Comparison of ENCODE assay signal across 10 cellular contexts in the genomic region with DNA sequence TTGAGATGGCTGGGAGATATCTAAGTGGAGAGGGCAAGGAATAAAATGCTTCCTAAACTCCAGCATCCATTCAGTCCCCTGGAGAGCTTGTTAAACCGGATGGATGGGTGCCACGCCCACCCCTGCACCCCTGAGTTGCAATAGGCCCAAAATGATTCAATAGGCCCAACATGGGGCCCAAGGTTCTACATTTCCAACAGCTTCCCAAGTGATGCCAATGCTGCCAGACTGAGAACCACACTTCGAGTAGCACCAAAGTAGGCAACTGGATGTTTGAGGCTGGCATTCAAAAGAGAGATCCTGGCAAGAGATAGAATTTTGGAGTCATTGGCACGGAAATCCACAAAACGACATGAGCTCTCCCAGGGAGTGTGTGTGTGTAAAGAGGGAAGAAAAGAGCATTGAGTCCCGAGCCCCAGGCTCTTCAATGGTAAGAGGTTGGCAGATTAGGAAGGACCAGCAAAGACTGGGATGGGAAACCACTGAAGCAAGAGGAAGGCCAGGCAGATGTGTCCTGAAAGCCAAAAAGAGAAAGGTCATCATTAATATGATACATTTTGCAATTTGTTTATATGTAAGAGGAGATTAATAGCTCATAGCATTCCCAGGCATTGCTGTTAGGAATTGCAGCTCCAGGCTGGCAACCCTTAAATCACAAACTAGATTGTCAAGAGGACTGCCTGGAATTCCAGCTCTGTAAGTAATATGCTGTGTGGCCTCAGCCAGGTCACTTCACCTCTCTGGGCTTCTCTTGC.
DNase-seq lines count a peak whose midpoint lies in the region; ATAC-seq, FAIRE-seq and TF ChIP-seq lines count a peak whose summit lies in the region.
"Had no signal": no experiment of that assay in that cellular context is flagged by ENCODE, and none has a peak within 500 bp of the region (broad histone marks: within the 10 kb centered on the region; RNA-seq: fewer than 3 reads in every experiment).

No MANE protein-coding gene starts in this region.

- H3K4me3 ChIP-seq in naive thymus-derived CD4-positive, alpha-beta T cell (ENCODE audit: low read length) = no peak overlapping the region

- H3K9me3 ChIP-seq in naive thymus-derived CD4-positive, alpha-beta T cell (ENCODE audit: control insufficient read depth in 2 of 3, low read length in 3 of 3) = no peaks in the 10 kb centered on the region

- CTCF ChIA-PET in naive thymus-derived CD4-positive, alpha-beta T cell (lab: Charles Lee) = interaction anchor here (4.8 kb wide), 1 partner anchor 200 kb away, joined by 16 read pairs; no protein-coding TSS in a partner anchor

- peak overlapping the region; percentile 81 for H3K4me3 Mint-ChIP-seq in natural killer cell treated with Interleukin-12 subunit alpha and Interleukin-12 subunit beta and Interleukin-15 and Interleukin-18, amount 100 ng/mL, for 72 hours
- H3K4me3 Mint-ChIP-seq in natural killer cell (no peak overlapping the region), chondrocyte (ENCODE audit: unreplicated experiment) (peak overlapping the region; percentile 48)
- H3K4me3 Mint-ChIP-seq in naive thymus-derived CD4-positive, alpha-beta T cell = peak overlapping the region in 9 of 10 donors; percentile 68 to 90 (median 76)

- POLR2A ChIA-PET in naive thymus-derived CD4-positive, alpha-beta T cell (lab: Charles Lee) = no interaction called here

- H3K27ac ChIP-seq in naive thymus-derived CD4-positive, alpha-beta T cell (ENCODE audit: low read depth, low read length) = no peak overlapping the region

- H3K36me3 Mint-ChIP-seq in natural killer cell treated with Interleukin-12 subunit alpha and Interleukin-12 subunit beta and Interleukin-15 and Interleukin-18, amount 100 ng/mL, for 72 hours = no peaks in the 10 kb centered on the region
- H3K36me3 Mint-ChIP-seq in natural killer cell = no peaks in the 10 kb centered on the region
- no peaks in the 10 kb centered on the region for H3K36me3 Mint-ChIP-seq in chondrocyte (ENCODE audit: low read depth)
- no peaks in the 10 kb centered on the region for H3K36me3 Mint-ChIP-seq in naive thymus-derived CD4-positive, alpha-beta T cell

- TF ChIP-seq CTCF in natural killer cell (IDR thresholded peaks at IDR 0.05) (no peak), chondrocyte (IDR thresholded peaks at IDR 0.05) (no peak)

- no peak for FAIRE-seq in RCC 7860 (lab: Jason Lieb, UNC)
- FAIRE-seq: endometrium had no signal

- no peak for DNase-seq in natural killer cell treated with Interleukin-12 subunit alpha and Interleukin-12 subunit beta and Interleukin-15 and Interleukin-18, amount 100 ng/mL, for 72 hours (ENCODE audit: low spot score)
- DNase-seq in natural killer cell (no peak), chondrocyte (ENCODE audit: low spot score) (no peak), NCI-H524 treated with DMSO at 0.1 percent for 48 hours (lab: John Stamatoyannopoulos, UW) (no peak), DMS153 (lab: John Stamatoyannopoulos, UW) (no peak), RCC 7860 (ENCODE audit: low spot score) (no peak)
- DNase-seq in naive thymus-derived CD4-positive, alpha-beta T cell = no peak
- DNase-seq in stimulated activated naive CD8-positive, alpha-beta T cell treated with anti-CD3 and anti-CD28 coated beads, Interleukin-15, Interleukin-2, amounts not matched to agents 100 U/mL and 50 U/mL, for 24 hours = no peak
- DNase-seq: NCI-H2081 treated with DMSO at 0.1 percent for 48 hours had no signal

- H3K4me1 ChIP-seq in naive thymus-derived CD4-positive, alpha-beta T cell (ENCODE audit: control insufficient read depth in 2 of 2, insufficient read depth in 2 of 2, low read length in 2 of 2) = peaks cover 0 to 10% of the 10 kb centered on the region in 2 donors

- H3K27ac Mint-ChIP-seq in natural killer cell treated with Interleukin-12 subunit alpha and Interleukin-12 subunit beta and Interleukin-15 and Interleukin-18, amount 100 ng/mL, for 72 hours = no peak overlapping the region
- no peak overlapping the region for H3K27ac Mint-ChIP-seq in natural killer cell
- peak overlapping the region; percentile 81 for H3K27ac Mint-ChIP-seq in chondrocyte (ENCODE audit: unreplicated experiment)
- H3K27ac Mint-ChIP-seq in naive thymus-derived CD4-positive, alpha-beta T cell = peak overlapping the region in 4 of 9 donors; percentile 69 to 81 (median 72)

- no peak for ATAC-seq in natural killer cell treated with Interleukin-12 subunit alpha and Interleukin-12 subunit beta and Interleukin-15 and Interleukin-18, amount 100 ng/mL, for 72 hours
- ATAC-seq in natural killer cell = no peak
- no peak for ATAC-seq in naive thymus-derived CD4-positive, alpha-beta T cell
- no peak for ATAC-seq in stimulated activated naive CD8-positive, alpha-beta T cell treated with anti-CD3 and anti-CD28 coated beads, Interleukin-15, Interleukin-2, amounts not matched to agents 100 U/mL and 50 U/mL, for 24 hours

- intact Hi-C loops in natural killer cell (cut with micrococcal nuclease) = loop anchor here (2.0 to 5.0 kb wide), 2 partner anchors 407 to 534 kb away; no protein-coding TSS in a partner anchor
- intact Hi-C loops in naive thymus-derived CD4-positive, alpha-beta T cell (cut with micrococcal nuclease) = loop anchor here in 1 of 2 donors (10.0 kb wide), 1 partner anchor 300 kb away; no protein-coding TSS in a partner anchor

- H3K4me1 Mint-ChIP-seq in natural killer cell treated with Interleukin-12 subunit alpha and Interleukin-12 subunit beta and Interleukin-15 and Interleukin-18, amount 100 ng/mL, for 72 hours (ENCODE audit: low read depth in 2 of 2) = peaks cover 16 to 17% of the 10 kb centered on the region in 2 donors
- H3K4me1 Mint-ChIP-seq in natural killer cell (peaks cover 21 to 26% of the 10 kb centered on the region in 2 donors), chondrocyte (ENCODE audit: low read depth) (peaks cover 45% of the 10 kb centered on the region)
- peaks cover 11 to 26% (median 22%) of the 10 kb centered on the region in 7 donors for H3K4me1 Mint-ChIP-seq in naive thymus-derived CD4-positive, alpha-beta T cell

- H3K27me3 ChIP-seq in naive thymus-derived CD4-positive, alpha-beta T cell (ENCODE audit: control insufficient read depth in 2 of 2, insufficient read depth in 2 of 2, low read length in 2 of 2) = no peaks in the 10 kb centered on the region

- no peaks in the 10 kb centered on the region for H3K36me3 ChIP-seq in naive thymus-derived CD4-positive, alpha-beta T cell (ENCODE audit: control insufficient read depth in 2 of 3, insufficient read depth in 3 of 3, low read length in 3 of 3)

- H3K27me3 Mint-ChIP-seq in natural killer cell treated with Interleukin-12 subunit alpha and Interleukin-12 subunit beta and Interleukin-15 and Interleukin-18, amount 100 ng/mL, for 72 hours = peaks cover 16 to 27% of the 10 kb centered on the region in 2 donors
- peaks cover 7 to 28% of the 10 kb centered on the region in 2 donors for H3K27me3 Mint-ChIP-seq in natural killer cell (ENCODE audit: low read depth in 2 of 2)
- no peaks in the 10 kb centered on the region for H3K27me3 Mint-ChIP-seq in chondrocyte (ENCODE audit: low read depth)
- H3K27me3 Mint-ChIP-seq in naive thymus-derived CD4-positive, alpha-beta T cell = peaks cover 0 to 12% (median 6%) of the 10 kb centered on the region in 5 donors

- no peaks in the 10 kb centered on the region for H3K9me3 Mint-ChIP-seq in natural killer cell treated with Interleukin-12 subunit alpha and Interleukin-12 subunit beta and Interleukin-15 and Interleukin-18, amount 100 ng/mL, for 72 hours
- no peaks in the 10 kb centered on the region for H3K9me3 Mint-ChIP-seq in natural killer cell
- no peaks in the 10 kb centered on the region for H3K9me3 Mint-ChIP-seq in chondrocyte (ENCODE audit: low read depth)
- peaks cover 0 to 1% (median 0%) of the 10 kb centered on the region in 11 donors for H3K9me3 Mint-ChIP-seq in naive thymus-derived CD4-positive, alpha-beta T cell
